ENCODE assay signal across 18 cellular contexts in the genomic region with DNA sequence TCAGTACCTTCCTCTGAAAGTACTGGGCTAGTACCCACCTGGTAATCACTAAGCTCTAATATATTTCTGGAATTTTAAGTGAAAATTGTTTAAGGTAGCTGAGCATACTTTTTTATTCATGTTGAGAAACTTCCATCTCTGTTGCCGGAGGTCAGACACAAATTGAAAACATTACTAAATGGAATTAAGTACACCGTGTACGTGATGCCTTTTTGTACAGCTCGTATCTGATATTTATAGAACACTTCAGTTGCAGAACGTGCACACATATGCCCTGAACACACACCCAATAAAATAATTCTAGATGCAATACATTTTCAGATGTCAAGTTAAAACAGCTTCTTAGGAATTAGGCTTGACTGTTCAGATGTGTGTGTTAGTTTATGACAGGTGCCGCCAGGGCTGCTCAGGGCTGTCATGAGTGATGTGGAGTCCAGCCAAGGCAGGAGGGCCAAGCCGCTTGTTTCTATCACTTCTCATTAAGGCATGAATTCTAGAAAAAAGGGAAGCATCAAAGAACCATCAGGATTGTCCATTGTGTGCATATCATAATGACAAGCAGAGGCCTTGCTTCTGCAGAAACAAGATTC.
DNase-seq lines count a peak whose midpoint lies in the region; ATAC-seq and TF ChIP-seq lines count a peak whose summit lies in the region.
"Had no signal": no experiment of that assay in that cellular context is flagged by ENCODE, and none has a peak within 500 bp of the region (broad histone marks: within the 10 kb centered on the region; RNA-seq: fewer than 3 reads in every experiment).

No MANE protein-coding gene starts in this region.

- intact Hi-C loops in natural killer cell (cut with micrococcal nuclease), result no loop called here
- intact Hi-C loops in left ventricle myocardium superior (cut with micrococcal nuclease), result no loop called here

- TF ChIP-seq CTCF in natural killer cell (IDR thresholded peaks at IDR 0.05), result no peak
- no peak for TF ChIP-seq CTCF in tibial nerve (IDR thresholded peaks at IDR 0.05)

- peaks cover 4% of the 10 kb centered on the region for H3K9me3 Mint-ChIP-seq in natural killer cell treated with Interleukin-12 subunit alpha and Interleukin-12 subunit beta and Interleukin-15 and Interleukin-18, amount 100 ng/mL, for 72 hours
- no peaks in the 10 kb centered on the region for H3K9me3 Mint-ChIP-seq in natural killer cell
- no peaks in the 10 kb centered on the region for H3K9me3 Mint-ChIP-seq in activated T-helper 17 cell treated with anti-CD3 and anti-CD28 coated beads, Interleukin-2, amount 50 U/mL, for 72 hours
- H3K9me3 Mint-ChIP-seq in stimulated activated effector memory CD8-positive, alpha-beta T cell treated with anti-CD3 and anti-CD28 coated beads, Interleukin-12 subunit alpha, Interleukin-12 subunit beta, amount 100 ng/mL, for 72 hours, result no peaks in the 10 kb centered on the region
- H3K9me3 Mint-ChIP-seq: HFFc6 had no signal

- TF ChIP-seq EP300 in tibial nerve (IDR thresholded peaks at IDR 0.05), result no peak

- no peak overlapping the region for H3K27ac ChIP-seq in tibial nerve
- H3K27ac ChIP-seq: A549 had no signal

- H3K4me3 Mint-ChIP-seq in natural killer cell treated with Interleukin-12 subunit alpha and Interleukin-12 subunit beta and Interleukin-15 and Interleukin-18, amount 100 ng/mL, for 72 hours, result no peak overlapping the region
- no peak overlapping the region for H3K4me3 Mint-ChIP-seq in natural killer cell
- H3K4me3 Mint-ChIP-seq in activated T-helper 17 cell treated with anti-CD3 and anti-CD28 coated beads, Interleukin-2, amount 50 U/mL, for 72 hours, result no peak overlapping the region
- H3K4me3 Mint-ChIP-seq in stimulated activated effector memory CD8-positive, alpha-beta T cell treated with anti-CD3 and anti-CD28 coated beads, Interleukin-12 subunit alpha, Interleukin-12 subunit beta, amount 100 ng/mL, for 72 hours, result no peak overlapping the region
- H3K4me3 Mint-ChIP-seq: HFFc6 had no signal

- peaks cover 5% of the 10 kb centered on the region for H3K36me3 Mint-ChIP-seq in natural killer cell treated with Interleukin-12 subunit alpha and Interleukin-12 subunit beta and Interleukin-15 and Interleukin-18, amount 100 ng/mL, for 72 hours
- H3K36me3 Mint-ChIP-seq in natural killer cell, result no peaks in the 10 kb centered on the region
- peaks cover 25% of the 10 kb centered on the region for H3K36me3 Mint-ChIP-seq in activated T-helper 17 cell treated with anti-CD3 and anti-CD28 coated beads, Interleukin-2, amount 50 U/mL, for 72 hours (ENCODE audit: low read depth)
- H3K36me3 Mint-ChIP-seq in stimulated activated effector memory CD8-positive, alpha-beta T cell treated with anti-CD3 and anti-CD28 coated beads, Interleukin-12 subunit alpha, Interleukin-12 subunit beta, amount 100 ng/mL, for 72 hours, result peaks cover 48% of the 10 kb centered on the region

- H3K27me3 ChIP-seq in tibial nerve, result no peaks in the 10 kb centered on the region
- H3K27me3 ChIP-seq: MG63 had no signal

- peaks cover 0 to 3% (median 0%) of the 10 kb centered on the region in 4 donors for H3K4me1 ChIP-seq in tibial nerve
- H3K4me1 ChIP-seq: A549 had no signal

- peak overlapping the region; percentile 8 to 49 for H3K27ac Mint-ChIP-seq in natural killer cell treated with Interleukin-12 subunit alpha and Interleukin-12 subunit beta and Interleukin-15 and Interleukin-18, amount 100 ng/mL, for 72 hours
- H3K27ac Mint-ChIP-seq in natural killer cell, result no peak overlapping the region
- peak overlapping the region; percentile 38 for H3K27ac Mint-ChIP-seq in activated T-helper 17 cell treated with anti-CD3 and anti-CD28 coated beads, Interleukin-2, amount 50 U/mL, for 72 hours
- peak overlapping the region; percentile 74 for H3K27ac Mint-ChIP-seq in stimulated activated effector memory CD8-positive, alpha-beta T cell treated with anti-CD3 and anti-CD28 coated beads, Interleukin-12 subunit alpha, Interleukin-12 subunit beta, amount 100 ng/mL, for 72 hours
- H3K27ac Mint-ChIP-seq: HFFc6 had no signal

- TF ChIP-seq POLR2A in tibial nerve (IDR thresholded peaks at IDR 0.05), result no peak

- 90 to 93% methylated on average over 7 of the region's 7 CpGs for WGBS in tibial nerve, 2 donors

- no peak for DNase-seq in natural killer cell treated with Interleukin-12 subunit alpha and Interleukin-12 subunit beta and Interleukin-15 and Interleukin-18, amount 100 ng/mL, for 72 hours (ENCODE audit: low spot score)
- DNase-seq in natural killer cell (no peak), left ventricle myocardium superior (no peak), tibial nerve (ENCODE audit: low spot score in 2 of 2) (no peak)
- no peak for DNase-seq in stimulated activated effector memory CD8-positive, alpha-beta T cell treated with anti-CD3 and anti-CD28 coated beads, Interleukin-12 subunit alpha, Interleukin-12 subunit beta, amount 100 ng/mL, for 72 hours (ENCODE audit: low spot score in 2 of 2)
- DNase-seq in effector CD8-positive, alpha-beta T cell (lab: John Stamatoyannopoulos, UW), result no peak
- DNase-seq: C1 segment of cervical spinal cord; GF-D8; HFFc6; Karpas-422; MG63; NCI-H187; NCI-H526 treated with DMSO at 0.1 percent for 48 hours; NK-92 treated with Interleukin-12 subunit alpha and Interleukin-12 subunit beta, amount 100 ng/mL, for 24 hours had no signal

- peaks cover 5 to 7% of the 10 kb centered on the region in 2 donors for H3K4me1 Mint-ChIP-seq in natural killer cell treated with Interleukin-12 subunit alpha and Interleukin-12 subunit beta and Interleukin-15 and Interleukin-18, amount 100 ng/mL, for 72 hours (ENCODE audit: low read depth in 2 of 2)
- H3K4me1 Mint-ChIP-seq in natural killer cell, result peaks cover 0 to 9% of the 10 kb centered on the region in 2 donors
- H3K4me1 Mint-ChIP-seq in activated T-helper 17 cell treated with anti-CD3 and anti-CD28 coated beads, Interleukin-2, amount 50 U/mL, for 72 hours, result peaks cover 11% of the 10 kb centered on the region
- peaks cover 26% of the 10 kb centered on the region for H3K4me1 Mint-ChIP-seq in stimulated activated effector memory CD8-positive, alpha-beta T cell treated with anti-CD3 and anti-CD28 coated beads, Interleukin-12 subunit alpha, Interleukin-12 subunit beta, amount 100 ng/mL, for 72 hours

- no peak for ATAC-seq in natural killer cell treated with Interleukin-12 subunit alpha and Interleukin-12 subunit beta and Interleukin-15 and Interleukin-18, amount 100 ng/mL, for 72 hours
- no peak for ATAC-seq in natural killer cell
- ATAC-seq in activated T-helper 17 cell treated with anti-CD3 and anti-CD28 coated beads, Interleukin-2, amount 50 U/mL, for 72 hours (replicated peaks), result no peak
- ATAC-seq in left ventricle myocardium superior, result peak; percentile 84
- no peak for ATAC-seq in stimulated activated effector memory CD8-positive, alpha-beta T cell treated with anti-CD3 and anti-CD28 coated beads, Interleukin-12 subunit alpha, Interleukin-12 subunit beta, amount 100 ng/mL, for 72 hours
- no peak for ATAC-seq in GM19351 (IDR thresholded peaks at IDR 0.05; ENCODE audit: unreplicated experiment)
- ATAC-seq: A549, SK-N-SH treated with all-trans-retinoic acid at 6 μM for 48 hours had no signal

- H3K27me3 Mint-ChIP-seq in natural killer cell treated with Interleukin-12 subunit alpha and Interleukin-12 subunit beta and Interleukin-15 and Interleukin-18, amount 100 ng/mL, for 72 hours, result no peaks in the 10 kb centered on the region
- no peaks in the 10 kb centered on the region for H3K27me3 Mint-ChIP-seq in natural killer cell (ENCODE audit: low read depth in 2 of 2)
- no peaks in the 10 kb centered on the region for H3K27me3 Mint-ChIP-seq in activated T-helper 17 cell treated with anti-CD3 and anti-CD28 coated beads, Interleukin-2, amount 50 U/mL, for 72 hours

- no peaks in the 10 kb centered on the region for H3K9me3 ChIP-seq in tibial nerve
- H3K9me3 ChIP-seq: A549, MG63 had no signal

- H3K4me3 ChIP-seq in tibial nerve, result no peak overlapping the region
- H3K4me3 ChIP-seq: A549, MG63 had no signal

- H3K36me3 ChIP-seq in tibial nerve, result peaks cover 0 to 28% (median 0%) of the 10 kb centered on the region in 3 donors
- H3K36me3 ChIP-seq: MG63 had no signal

Comparison
In these comparisons a context has a peak if more than half of its experiments do, and no peak if none do; other contexts are left out.
1. H3K27ac Mint-ChIP-seq: peak in natural killer cell treated with Interleukin-12 subunit alpha and Interleukin-12 subunit beta and Interleukin-15 and Interleukin-18, amount 100 ng/mL, for 72 hours (2 of 2), activated T-helper 17 cell treated with anti-CD3 and anti-CD28 coated beads, Interleukin-2, amount 50 U/mL, for 72 hours (single experiment) and stimulated activated effector memory CD8-positive, alpha-beta T cell treated with anti-CD3 and anti-CD28 coated beads, Interleukin-12 subunit alpha, Interleukin-12 subunit beta, amount 100 ng/mL, for 72 hours (single experiment); none in natural killer cell (0 of 2).